ENCODE assay signal across 33 cellular contexts in genomic region chr5:54887663-54888062, GRCh38.
"Had no signal": no experiment of that assay in that cellular context is flagged by ENCODE, and none has a peak within 500 bp of the region (broad histone marks: within the 10 kb centered on the region; RNA-seq: fewer than 3 reads in every experiment).

No MANE protein-coding gene starts in this region.

- H3K9me3 ChIP-seq: adrenal gland, ascending aorta, body of pancreas, breast epithelium had no signal

- H3K4me1 ChIP-seq: ascending aorta, breast epithelium had no signal

- H3K27me3 ChIP-seq: ascending aorta had no signal

- H3K36me3 ChIP-seq: adrenal gland, ascending aorta, brain microvascular endothelial cell, breast epithelium, cardiac muscle cell had no signal

- ATAC-seq: activated naive CD4-positive, alpha-beta T cell treated with anti-CD3 and anti-CD28 coated beads, Interleukin-2, amount 50 U/mL, for 72 hours; activated naive CD8-positive, alpha-beta T cell treated with anti-CD3 and anti-CD28 coated beads, Interleukin-2, amount 50 U/mL, for 24 hours; activated T-cell treated with anti-CD3 and anti-CD28 coated beads, Interleukin-2, amount 50 U/mL, for 4 hours; activated T-cell treated with anti-CD3 and anti-CD28 coated beads, Interleukin-2, amount 50 U/mL, for 72 hours; activated T-helper 17 cell treated with anti-CD3 and anti-CD28 coated beads, Interleukin-2, amount 50 U/mL, for 72 hours; body of pancreas had no signal

- H3K4me3 ChIP-seq: adrenal gland, ascending aorta, body of pancreas, breast epithelium, cardiac muscle cell had no signal

- DNase-seq: activated effector memory CD4-positive, alpha-beta T cell treated with anti-CD3 and anti-CD28 coated beads, Interleukin-2, amount 50 U/mL, for 16 hours; activated effector memory CD4-positive, alpha-beta T cell treated with Interleukin-2 at 50 U/mL for 16 hours; activated gamma-delta T cell; activated gamma-delta T cell treated with Interleukin-2 at 50 U/mL for 16 hours; activated naive CD4-positive, alpha-beta T cell; activated naive CD4-positive, alpha-beta T cell treated with anti-CD3 and anti-CD28 coated beads for 36 hours; activated naive CD4-positive, alpha-beta T cell treated with anti-CD3 and anti-CD28 coated beads, Interleukin-2, amount 10 ng/mL, durations not matched to agents 7 days and 5 days; activated naive CD4-positive, alpha-beta T cell treated with anti-CD3 and anti-CD28 coated beads, Interleukin-2, amount 50 U/mL, for 16 hours; activated naive CD4-positive, alpha-beta T cell treated with Interleukin-2 at 50 U/mL for 16 hours; activated naive CD8-positive, alpha-beta T cell treated with anti-CD3 and anti-CD28 coated beads for 36 hours; activated naive CD8-positive, alpha-beta T cell treated with anti-CD3 and anti-CD28 coated beads, Interleukin-2, amount 10 ng/mL, durations not matched to agents 7 days and 5 days; activated naive CD8-positive, alpha-beta T cell treated with anti-CD3 and anti-CD28 coated beads, Interleukin-2, amount 50 U/mL, for 24 hours; activated T-cell treated with anti-CD3 and anti-CD28 coated beads, Interleukin-2, amount 50 U/mL, for 4 hours; activated T-cell treated with anti-CD3 and anti-CD28 coated beads, Interleukin-2, amount 50 U/mL, for 48 hours; activated T-cell treated with anti-CD3 and anti-CD28 coated beads, Interleukin-2, amount 50 U/mL, for 72 hours; adrenal gland; amniotic stem cell; amygdala; anterior cingulate cortex; aorta; body of pancreas; brain microvascular endothelial cell; caudate nucleus; central memory CD4-positive, alpha-beta T cell; cerebellar nuclear complex had no signal

- FAIRE-seq: astrocyte, bronchial epithelial cell, colon had no signal

- H3K27ac ChIP-seq: adrenal gland, ascending aorta, body of pancreas, brain microvascular endothelial cell, breast epithelium, cardiac muscle cell had no signal
